ENCODE assay signal across 1 cellular context in genomic region chr5:43602818-43603534, GRCh38.
TF ChIP-seq lines count a peak whose summit lies in the region.

Gene NNT (plus strand): TSS chr5:43603180. CDS start chr5:43609196, 6,016 bp downstream.

TF ChIP-seq in HepG2, 621 proteins besides CTCF, POLR2A, EP300 and RAD21 (continued from another document and continues in another):
- TF ChIP-seq PREB (CRISPR knock-in tag; IDR thresholded peaks at IDR 0.05) (no peak), ATRX (CRISPR knock-in tag; IDR thresholded peaks at IDR 0.05; ENCODE audit: borderline replicate concordance) (no peak), PATZ1 (CRISPR knock-in tag; IDR thresholded peaks at IDR 0.05) (peak; percentile 64), ZNF816 (CRISPR knock-in tag; IDR thresholded peaks at IDR 0.05; ENCODE audit: borderline replicate concordance) (peak; percentile 74), SMARCC2 (IDR thresholded peaks at IDR 0.05) (no peak), KDM5B (CRISPR knock-in tag; IDR thresholded peaks at IDR 0.05; ENCODE audit: borderline replicate concordance) (peak; percentile 93), ATF2 (CRISPR knock-in tag; IDR thresholded peaks at IDR 0.05) (peak; percentile 28; the same call in 1 of the 2 replicates), RXRB (CRISPR knock-in tag; IDR thresholded peaks at IDR 0.05; ENCODE audit: borderline replicate concordance) (peak; percentile 16; the same call in 1 of the 2 replicates), PHB2 (IDR thresholded peaks at IDR 0.05; ENCODE audit: partially characterized antibody) (no peak), ZNF30 (CRISPR knock-in tag; IDR thresholded peaks at IDR 0.05) (no peak), TERF1 (CRISPR knock-in tag; IDR thresholded peaks at IDR 0.05) (no peak), TRIM24 (CRISPR knock-in tag; IDR thresholded peaks at IDR 0.05) (no peak), MXI1 (IDR thresholded peaks at IDR 0.05; ENCODE audit: borderline replicate concordance, low read depth, low read length) (peak; percentile 69; the same call in 1 of the 3 replicates), ZNF710 (CRISPR knock-in tag; IDR thresholded peaks at IDR 0.05; ENCODE audit: borderline replicate concordance) (no peak; the same call in 1 of the 2 replicates), SAP130 (CRISPR knock-in tag; IDR thresholded peaks at IDR 0.05; ENCODE audit: low read depth) (peak; percentile 87), RARA (CRISPR knock-in tag; IDR thresholded peaks at IDR 0.05) (peak; percentile 24; the same call in 1 of the 2 replicates), SP1 (IDR thresholded peaks at IDR 0.05) (no peak), SP1 (CRISPR knock-in tag; IDR thresholded peaks at IDR 0.05) (no peak), MAZ (IDR thresholded peaks at IDR 0.05; ENCODE audit: borderline replicate concordance, low read depth, low read length) (peak; percentile 50; the same call in 1 of the 2 replicates), MAZ (CRISPR knock-in tag; IDR thresholded peaks at IDR 0.05; ENCODE audit: low read depth) (peak; percentile 74; the same call in 1 of the 2 replicates), ZBTB14 (CRISPR knock-in tag; IDR thresholded peaks at IDR 0.05) (peak; percentile 75), BORCS8-MEF2B (CRISPR knock-in tag; IDR thresholded peaks at IDR 0.05) (peak; percentile 87), ZNF282 (IDR thresholded peaks at IDR 0.05; ENCODE audit: partially characterized antibody) (no peak), ZNF841 (CRISPR knock-in tag; IDR thresholded peaks at IDR 0.05; ENCODE audit: borderline replicate concordance) (no peak), ATAD3A (CRISPR knock-in tag; IDR thresholded peaks at IDR 0.05) (no peak), CBX2 (IDR thresholded peaks at IDR 0.05; ENCODE audit: low read depth, low read length) (no peak), CBX2 (CRISPR knock-in tag; IDR thresholded peaks at IDR 0.05; ENCODE audit: low read depth) (no peak), RFX1 (IDR thresholded peaks at IDR 0.05) (no peak), ZFP37 (CRISPR knock-in tag; IDR thresholded peaks at IDR 0.05; ENCODE audit: borderline replicate concordance) (0 out of 2 replicates have a peak, but pooled peaks have one; percentile 39), ZNF557 (CRISPR knock-in tag; IDR thresholded peaks at IDR 0.05) (0 out of 2 replicates have a peak, but pooled peaks have one; percentile 33), YY1 (IDR thresholded peaks at IDR 0.05; ENCODE audit: insufficient read depth, insufficient replicate concordance, low read depth, low read length) (peak; percentile 22), EED (CRISPR knock-in tag; IDR thresholded peaks at IDR 0.05) (no peak), MED13 (CRISPR knock-in tag; IDR thresholded peaks at IDR 0.05) (peak; percentile 78; the same call in 1 of the 2 replicates), THAP11 (CRISPR knock-in tag; IDR thresholded peaks at IDR 0.05) (peak; percentile 61; the same call in 1 of the 2 replicates), ZNF264 (CRISPR knock-in tag; IDR thresholded peaks at IDR 0.05) (peak; percentile 83), ZNF460 (CRISPR knock-in tag; IDR thresholded peaks at IDR 0.05; ENCODE audit: borderline replicate concordance) (no peak; the same call in 1 of the 2 replicates), SNAI1 (CRISPR knock-in tag; IDR thresholded peaks at IDR 0.05; ENCODE audit: borderline replicate concordance) (0 out of 2 replicates have a peak, but pooled peaks have one; percentile 73), NFATC3 (CRISPR knock-in tag; IDR thresholded peaks at IDR 0.05) (no peak), DMTF1 (CRISPR knock-in tag; IDR thresholded peaks at IDR 0.05) (no peak), BRCA1 (CRISPR knock-in tag; IDR thresholded peaks at IDR 0.05) (peak; percentile 90; the same call in 1 of the 2 replicates), NFKB2 (CRISPR knock-in tag; IDR thresholded peaks at IDR 0.05; ENCODE audit: borderline replicate concordance) (peak; percentile 94; the same call in 1 of the 2 replicates), ZBTB34 (CRISPR knock-in tag; IDR thresholded peaks at IDR 0.05) (0 out of 2 replicates have a peak, but pooled peaks have one; percentile 54), POLR2AphosphoS5 (IDR thresholded peaks at IDR 0.05; ENCODE audit: low read depth, low read length) (peak; percentile 16), CBFB (CRISPR knock-in tag; IDR thresholded peaks at IDR 0.05) (no peak), MAF1 (CRISPR knock-in tag; IDR thresholded peaks at IDR 0.05; ENCODE audit: borderline replicate concordance) (0 out of 2 replicates have a peak, but pooled peaks have one; percentile 49), ARNT (IDR thresholded peaks at IDR 0.05) (no peak), PHF8 (CRISPR knock-in tag; IDR thresholded peaks at IDR 0.05) (peak; percentile 85), ZBTB44 (CRISPR knock-in tag; IDR thresholded peaks at IDR 0.05) (0 out of 2 replicates have a peak, but pooled peaks have one; percentile 67)
